ENCODE assay signal across 14 cellular contexts in genomic region chr12:31585895-31586294, GRCh38. TPM values are rescaled to one million over a fixed set of nuclear protein-coding genes. Genes with fewer than 3 reads are reported as not detected.
DNase-seq lines count a peak whose midpoint lies in the region; ATAC-seq and TF ChIP-seq lines count a peak whose summit lies in the region.
"Had no signal": no experiment of that assay in that cellular context is flagged by ENCODE, and none has a peak within 500 bp of the region (broad histone marks: within the 10 kb centered on the region; RNA-seq: fewer than 3 reads in every experiment).

No MANE protein-coding gene starts in this region.

- no peak overlapping the region for H3K4me3 ChIP-seq in IMR-90 (ENCODE audit: insufficient read depth, low read depth, low read length)
- no peak overlapping the region for H3K4me3 ChIP-seq in Panc1 (ENCODE audit: low read depth in 2 of 2, low read length in 2 of 2)
- no peak overlapping the region for H3K4me3 ChIP-seq in mesenchymal stem cell (ENCODE audit: insufficient read depth in 1 of 2, low read depth in 1 of 2, low read length in 2 of 2)
- H3K4me3 ChIP-seq in skeletal muscle tissue (ENCODE audit: low read length in 3 of 3), result peak overlapping the region in 1 of 3 donors; percentile 11
- H3K4me3 ChIP-seq in upper lobe of left lung, result no peak overlapping the region
- H3K4me3 ChIP-seq: SJCRH30 had no signal

- no CpG with 5 or more reads among the region's 2 CpGs for WGBS in IMR-90 (ENCODE audit: extremely low coverage in 2 of 2, insufficient read length in 1 of 2), 2 experiments
- WGBS in mesenchymal stem cell, result no CpG with 5 or more reads among the region's 2 CpGs
- WGBS in upper lobe of left lung, 2 donors, result 77 to 80% methylated on average over 2 of the region's 2 CpGs

- H3K4ac ChIP-seq in IMR-90 (ENCODE audit: low read depth, low read length) (peak overlapping the region; percentile 50; the same call in 1 of the 2 replicates), mesenchymal stem cell (ENCODE audit: low read depth in 1 of 2, low read length in 2 of 2) (no peak overlapping the region)

- ATAC-seq in IMR-90 (ENCODE audit: low read depth) (no peak), Panc1 (no peak), GM18502 (IDR thresholded peaks at IDR 0.05; ENCODE audit: poor library complexity, unreplicated experiment) (no peak), upper lobe of left lung (ENCODE audit: low FRiP score in 2 of 2) (no peak)
- ATAC-seq: T-cell had no signal

- no peak overlapping the region for H4K8ac ChIP-seq in IMR-90 (ENCODE audit: low read depth in 2 of 2, low read length in 2 of 2)
- H4K8ac ChIP-seq in mesenchymal stem cell (ENCODE audit: low read length), result no peak overlapping the region

- no peak overlapping the region for H2AK5ac ChIP-seq in IMR-90 (ENCODE audit: low read depth, low read length)
- no peak overlapping the region for H2AK5ac ChIP-seq in mesenchymal stem cell (ENCODE audit: low read length, severe bottlenecking)

- no peak overlapping the region; the same call in 1 of the 2 replicates for H4K5ac ChIP-seq in IMR-90 (ENCODE audit: low read depth, low read length)

- no peak overlapping the region for H2BK12ac ChIP-seq in mesenchymal stem cell (ENCODE audit: low read length in 2 of 2)

- H2BK15ac ChIP-seq in IMR-90 (ENCODE audit: low read depth, low read length), result peak overlapping the region; percentile 46; the same call in 1 of the 3 replicates
- no peak overlapping the region for H2BK15ac ChIP-seq in mesenchymal stem cell (ENCODE audit: low read depth, poor library complexity, severe bottlenecking)

- H3K79me1 ChIP-seq in IMR-90 (ENCODE audit: low read depth in 1 of 2, low read length in 2 of 2) (peaks cover 28 to 74% of the 10 kb centered on the region in 2 experiments), mesenchymal stem cell (replicated peaks; ENCODE audit: low read length, poor library complexity, severe bottlenecking) (peaks cover 5% of the 10 kb centered on the region)

- H3K27me3 ChIP-seq in IMR-90 (ENCODE audit: control insufficient read depth, insufficient read depth, low read length), result no peaks in the 10 kb centered on the region
- no peaks in the 10 kb centered on the region for H3K27me3 ChIP-seq in Panc1 (ENCODE audit: control insufficient read depth, insufficient read depth, low read length)
- H3K27me3 ChIP-seq in mesenchymal stem cell (ENCODE audit: control insufficient read depth in 1 of 2, insufficient read depth in 1 of 2, low read length in 2 of 2), result no peaks in the 10 kb centered on the region
- H3K27me3 ChIP-seq in skeletal muscle tissue (ENCODE audit: control insufficient read depth in 3 of 3, insufficient read depth in 3 of 3, low read length in 3 of 3), result no peaks in the 10 kb centered on the region
- H3K27me3 ChIP-seq in upper lobe of left lung, result peaks cover 0 to 4% (median 0%) of the 10 kb centered on the region in 4 donors
- H3K27me3 ChIP-seq: SJCRH30 had no signal

- H3K23ac ChIP-seq in IMR-90 (ENCODE audit: low read depth, low read length) (0 out of 2 replicates have a peak overlapping the region, but pooled peaks have one; percentile 40), mesenchymal stem cell (ENCODE audit: low read length in 2 of 2) (no peak overlapping the region)

- TF ChIP-seq CTCF in IMR-90 (conservative IDR thresholded peaks at IDR 0.05; ENCODE audit: low read depth, low read length) (no peak), Panc1 (IDR thresholded peaks at IDR 0.05) (no peak), upper lobe of left lung (IDR thresholded peaks at IDR 0.05) (no peak)

- BruUV-seq in IMR-90 (replicated peaks; lab: Mats Ljungman, UMichigan) (no TSS peak), Panc1 (replicated peaks; lab: Mats Ljungman, UMichigan) (no TSS peak)

- H3K9ac ChIP-seq in IMR-90 (ENCODE audit: low read depth, low read length) (no peak overlapping the region), mesenchymal stem cell (ENCODE audit: low read length) (no peak overlapping the region), skeletal muscle tissue (ENCODE audit: low read depth in 1 of 3, low read length in 3 of 3) (no peak overlapping the region)

- TF ChIP-seq RAD21 in IMR-90 (IDR thresholded peaks at IDR 0.05; ENCODE audit: low read length), result no peak

- H2BK120ac ChIP-seq in IMR-90 (ENCODE audit: low read depth, low read length), result no peak overlapping the region
- H2BK120ac ChIP-seq in mesenchymal stem cell (ENCODE audit: low read depth, low read length), result no peak overlapping the region

- no peak overlapping the region for H2AFZ ChIP-seq in IMR-90 (replicated peaks; ENCODE audit: low read length, poor library complexity)
- H2AFZ ChIP-seq in mesenchymal stem cell (ENCODE audit: low read depth, low read length), result no peak overlapping the region

- TF ChIP-seq POLR2A in IMR-90 (IDR thresholded peaks at IDR 0.05; ENCODE audit: low read depth, low read length), result no peak
- no peak for TF ChIP-seq POLR2A in upper lobe of left lung (IDR thresholded peaks at IDR 0.05)

- intact Hi-C loops in IMR-90 (cut with micrococcal nuclease), result no loop called here
- intact Hi-C loops in Panc1 (cut with micrococcal nuclease; ENCODE audit: unreplicated experiment), result loop anchor here (10.0 kb wide), 1 partner anchor 51 kb away; no protein-coding TSS in a partner anchor

- no peak overlapping the region for H2BK5ac ChIP-seq in IMR-90 (ENCODE audit: low read depth, low read length, poor library complexity, severe bottlenecking)
- H2BK5ac ChIP-seq in mesenchymal stem cell (ENCODE audit: low read depth, low read length, poor library complexity, severe bottlenecking), result peak overlapping the region; percentile 53

- H3K9me3 ChIP-seq in IMR-90 (ENCODE audit: control insufficient read depth, insufficient read depth, low read length) (no peaks in the 10 kb centered on the region), Panc1 (ENCODE audit: control insufficient read depth, insufficient read depth, low read depth, low read length) (no peaks in the 10 kb centered on the region), mesenchymal stem cell (ENCODE audit: control insufficient read depth, low read length) (no peaks in the 10 kb centered on the region), skeletal muscle tissue (ENCODE audit: control insufficient read depth in 3 of 3, low read length in 3 of 3) (no peaks in the 10 kb centered on the region), upper lobe of left lung (no peaks in the 10 kb centered on the region)
- H3K9me3 ChIP-seq: SJCRH30 had no signal

- H3K27ac ChIP-seq in IMR-90 (ENCODE audit: insufficient read depth, low read length) (no peak overlapping the region), Panc1 (ENCODE audit: low read length) (0 out of 2 replicates have a peak overlapping the region, but pooled peaks have one; percentile 12), mesenchymal stem cell (ENCODE audit: low read length, poor library complexity, severe bottlenecking) (peak overlapping the region; percentile 82), skeletal muscle tissue (ENCODE audit: low read depth, low read length) (peak overlapping the region; percentile 15), upper lobe of left lung (no peak overlapping the region)
- H3K27ac ChIP-seq: C4-2B had no signal

- CTCF ChIA-PET in IMR-90 (lab: Yijun Ruan, JAX) (no interaction called here), Panc1 (lab: Charles Lee) (no interaction called here)

- no peak for DNase-seq in IMR-90
- DNase-seq in Panc1 (ENCODE audit: low read depth, low spot score), result no peak
- no peak for DNase-seq in mesenchymal stem cell
- DNase-seq in SIG-M5 treated with dmso at 0.1 percent for 504 hours (lab: John Stamatoyannopoulos, UW; ENCODE audit: unreplicated experiment), result no peak
- no peak for DNase-seq in activated CD8-positive, alpha-beta memory T cell treated with anti-CD3 and anti-CD28 coated beads, Interleukin-2, amount 50 U/mL, for 48 hours
- DNase-seq in upper lobe of left lung, result no peak
- DNase-seq: COR-L47, DMS153, NCI-H2107, SJCRH30, T-cell had no signal

- H3K4me2 ChIP-seq in IMR-90 (ENCODE audit: low read depth, low read length), result no peak overlapping the region; the same call in 1 of the 2 replicates
- no peak overlapping the region for H3K4me2 ChIP-seq in mesenchymal stem cell (ENCODE audit: low read length, poor library complexity, severe bottlenecking)

- dilution Hi-C loops in IMR-90 (cut with HindIII; ENCODE audit: low sequenced_read_pairs, unreplicated experiment), result no loop called here

- no peak for TF ChIP-seq EP300 in upper lobe of left lung (IDR thresholded peaks at IDR 0.05)

- H4K91ac ChIP-seq in IMR-90 (ENCODE audit: insufficient read depth, low read depth, low read length) (0 out of 2 replicates have a peak overlapping the region, but pooled peaks have one; percentile 10), mesenchymal stem cell (ENCODE audit: low read length) (no peak overlapping the region)

- H4K20me1 ChIP-seq in IMR-90 (ENCODE audit: insufficient read depth, low read length), result peaks cover 4% of the 10 kb centered on the region

- H3K9me1 ChIP-seq in IMR-90 (ENCODE audit: insufficient read depth, low read length), result 0 out of 2 replicates have a peak, but pooled peaks cover 4% of the 10 kb centered on the region

- H3K4me1 ChIP-seq in IMR-90 (ENCODE audit: control insufficient read depth, insufficient read depth, low read length), result peaks cover 5% of the 10 kb centered on the region
- H3K4me1 ChIP-seq in Panc1 (ENCODE audit: control insufficient read depth, insufficient read depth, low read length), result peaks cover 23% of the 10 kb centered on the region
- H3K4me1 ChIP-seq in mesenchymal stem cell (ENCODE audit: control insufficient read depth, insufficient read depth, low read depth, low read length), result peaks cover 9% of the 10 kb centered on the region
- H3K4me1 ChIP-seq in skeletal muscle tissue (ENCODE audit: control insufficient read depth in 3 of 3, insufficient read depth in 3 of 3, low read length in 3 of 3), result peaks cover 12 to 28% (median 25%) of the 10 kb centered on the region in 3 donors
- peaks cover 0 to 16% (median 0%) of the 10 kb centered on the region in 4 donors for H3K4me1 ChIP-seq in upper lobe of left lung

- no peak overlapping the region for H3K56ac ChIP-seq in IMR-90 (ENCODE audit: extremely low read depth, insufficient read depth, low read length)

- no peaks in the 10 kb centered on the region for H3K36me3 ChIP-seq in IMR-90 (ENCODE audit: control insufficient read depth, insufficient read depth, low read length)
- no peaks in the 10 kb centered on the region for H3K36me3 ChIP-seq in Panc1 (ENCODE audit: control insufficient read depth, insufficient read depth, low read length)
- no peaks in the 10 kb centered on the region for H3K36me3 ChIP-seq in mesenchymal stem cell (ENCODE audit: control insufficient read depth in 1 of 2, insufficient read depth in 2 of 2, low read depth in 1 of 2, low read length in 2 of 2)
- H3K36me3 ChIP-seq in skeletal muscle tissue (ENCODE audit: control insufficient read depth in 3 of 3, insufficient read depth in 3 of 3, low read length in 3 of 3), result no peaks in the 10 kb centered on the region
- no peaks in the 10 kb centered on the region for H3K36me3 ChIP-seq in upper lobe of left lung
- H3K36me3 ChIP-seq: SJCRH30 had no signal

- no peak overlapping the region for H2BK20ac ChIP-seq in IMR-90 (ENCODE audit: low read depth, low read length)

- no peak overlapping the region for H2AK9ac ChIP-seq in IMR-90 (replicated peaks; ENCODE audit: low read depth, low read length, poor library complexity)

- H3K18ac ChIP-seq in IMR-90 (ENCODE audit: low read depth, low read length) (no peak overlapping the region; the same call in 1 of the 2 replicates), mesenchymal stem cell (ENCODE audit: low read depth in 1 of 2, low read length in 2 of 2) (no peak overlapping the region)

- POLR2A ChIA-PET in IMR-90 (lab: Charles Lee; ENCODE audit: unreplicated experiment), result no interaction called here
- POLR2A ChIA-PET in Panc1 (lab: Charles Lee), result no interaction called here

- H3K14ac ChIP-seq in IMR-90 (replicated peaks; ENCODE audit: low read depth, low read length) (no peak overlapping the region), mesenchymal stem cell (ENCODE audit: low read length in 2 of 2) (no peak overlapping the region)

- in situ Hi-C loops in IMR-90 (cut with MboI; ENCODE audit: low sequenced_read_pairs) (loop anchor here (10.0 to 25.0 kb wide), 2 partner anchors 51 to 149 kb away; no protein-coding TSS in a partner anchor), Panc1 (cut with HindIII; ENCODE audit: low pct_unique_long_range_greater_than_20kb, low sequenced_read_pairs) (no loop called here)

RNA-seq across cellular contexts. Expression of gene DENND5B, which starts 5.0 kb away (rescaled TPM):
- total RNA-seq in IMR-90 (2012; rRNA removed), result 11.9 and 13.4 TPM in 2 replicates
- polyA plus RNA-seq in IMR-90 (2012; rRNA removed), result 5.5 and 5.6 TPM in 2 replicates
- 2.3 and 2.7 TPM in 2 replicates for polyA plus RNA-seq in IMR-90 (2012; cell fraction: cytosol; rRNA removed)
- 0.94 and 5.0 TPM in 2 replicates for polyA plus RNA-seq in IMR-90 (2012; cell fraction: nucleus; rRNA removed; ENCODE audit: low replicate concordance)
- 36.8 TPM for total RNA-seq in Panc1 (2021; ENCODE audit: unreplicated experiment)
- 10.5 TPM for polyA plus RNA-seq in Panc1 (2012; ENCODE audit: insufficient read length)
- 9.2 TPM for polyA plus RNA-seq in mesenchymal stem cell (2013, experiment 1 of 2)
- polyA plus RNA-seq in mesenchymal stem cell (2013, experiment 2 of 2), result 9.0 TPM
- 29.2 TPM for total RNA-seq in skeletal muscle tissue
- 10 to 100 TPM in 1 of 6 donors, 1 to 10 TPM in 5; 4.1 to 12.6 (median 5.8) TPM for total RNA-seq in upper lobe of left lung

Comparison
In these comparisons a context has a peak if more than half of its experiments do, and no peak if none do; other contexts are left out.
1. H3K27ac ChIP-seq: peak in Panc1 (single experiment), mesenchymal stem cell (single experiment) and skeletal muscle tissue (single experiment); none in IMR-90 (single experiment) and upper lobe of left lung (0 of 4).